15 cellular contexts compared by ENCODE assay signal in the genomic region with DNA sequence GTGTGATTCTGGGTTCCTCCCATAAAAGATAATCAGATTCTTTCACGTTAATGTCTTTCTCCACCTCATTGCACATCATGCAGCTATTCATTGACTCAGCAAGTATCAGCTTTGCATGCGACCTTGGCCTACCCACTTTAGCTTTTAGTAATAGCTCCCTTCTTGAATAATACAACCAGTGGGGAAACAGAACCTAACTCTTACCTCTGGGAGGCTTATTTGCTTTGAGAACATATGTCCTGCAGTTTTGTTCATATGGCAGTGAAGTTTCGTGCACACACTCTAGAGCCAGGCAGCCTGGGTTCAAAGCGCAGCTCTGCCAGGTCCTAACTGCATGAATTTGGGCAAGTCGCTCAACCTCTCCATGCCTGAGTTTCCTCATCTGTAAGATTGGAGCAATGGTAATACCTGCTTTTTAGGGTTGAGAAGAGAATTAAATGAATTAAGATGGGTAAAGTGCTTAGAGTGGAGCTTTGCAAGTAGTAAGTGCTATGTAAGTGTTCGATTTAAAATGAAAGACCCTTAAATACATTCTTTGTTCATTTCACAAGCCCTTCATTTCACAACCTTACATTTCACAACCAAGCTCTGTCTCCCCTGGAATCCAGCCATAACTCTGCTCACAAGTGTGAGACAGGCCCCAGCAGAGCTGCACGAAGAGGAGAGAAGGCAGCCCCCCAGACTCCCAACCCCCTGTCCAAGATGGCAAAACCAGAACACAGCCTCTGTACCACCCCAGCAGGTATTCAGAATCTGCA. TPM values are rescaled to one million over a fixed set of nuclear protein-coding genes. Genes with fewer than 3 reads are reported as not detected.
A peak's percentile ranks its signal among the peaks of the same experiment; 100 is the strongest.
DNase-seq lines count a peak whose midpoint lies in the region; ATAC-seq and TF ChIP-seq lines count a peak whose summit lies in the region.
"Had no signal": no experiment of that assay in that cellular context is flagged by ENCODE, and none has a peak within 500 bp of the region (broad histone marks: within the 10 kb centered on the region; RNA-seq: fewer than 3 reads in every experiment).

No MANE protein-coding gene starts in this region.

- DNase-seq in AG20443 (ENCODE audit: low spot score) = peak; percentile 61
- peak; percentile 73 for DNase-seq in Karpas-422
- peak; percentile 18 for DNase-seq in cerebellar cortex (ENCODE audit: low spot score)
- no peak for DNase-seq in NCI-H128 (lab: John Stamatoyannopoulos, UW; ENCODE audit: unreplicated experiment)
- DNase-seq in Right ventricle myocardium inferior (ENCODE audit: missing footprints) = no peak
- no peak for DNase-seq in H7
- DNase-seq: activated effector memory CD4-positive, alpha-beta T cell treated with anti-CD3 and anti-CD28 coated beads, Interleukin-2, amount 50 U/mL, for 16 hours; occipital lobe; SK-N-SH had no signal

- H4K20me1 ChIP-seq in Karpas-422 (ENCODE audit: insufficient read depth, low read depth, low read length) = no peaks in the 10 kb centered on the region
- H4K20me1 ChIP-seq: BLaER1 had no signal

- no peaks in the 10 kb centered on the region for H3K36me3 ChIP-seq in Karpas-422 (ENCODE audit: insufficient read depth, low read length)
- no peaks in the 10 kb centered on the region for H3K36me3 ChIP-seq in H7 (replicated peaks; ENCODE audit: control insufficient read depth, insufficient read depth, low read length)
- H3K36me3 ChIP-seq: BLaER1 had no signal

- no peak overlapping the region for H3K4me3 ChIP-seq in Karpas-422 (ENCODE audit: low read length)
- no peak overlapping the region for H3K4me3 ChIP-seq in H7 (ENCODE audit: insufficient read depth, low read depth, low read length)
- H3K4me3 ChIP-seq: BLaER1, GM12878 had no signal

- H3K79me2 ChIP-seq in Karpas-422 (ENCODE audit: low read length) = no peaks in the 10 kb centered on the region

- H3K27me3 Mint-ChIP-seq in nephron (ENCODE audit: low read depth) = peaks cover 17% of the 10 kb centered on the region

- H3K9me2 ChIP-seq in Karpas-422 (replicated peaks; ENCODE audit: insufficient read depth, low read length) = no peaks in the 10 kb centered on the region
- H3K9me2 ChIP-seq: SK-N-SH had no signal

- no peak overlapping the region for H2AFZ ChIP-seq in Karpas-422 (ENCODE audit: low read length)

- no peak for TF ChIP-seq CTCF in nephron (IDR thresholded peaks at IDR 0.05; ENCODE audit: unreplicated experiment in 3 of 3)

- H3K9me3 Mint-ChIP-seq in nephron = no peaks in the 10 kb centered on the region

- H3K27ac ChIP-seq in Karpas-422 (ENCODE audit: low read length) = no peak overlapping the region
- H3K27ac ChIP-seq: BLaER1, VCaP had no signal

- no peaks in the 10 kb centered on the region for H3K9me3 ChIP-seq in Karpas-422 (ENCODE audit: low read length)
- H3K9me3 ChIP-seq: BLaER1 had no signal

- H3K9ac ChIP-seq in Karpas-422 (ENCODE audit: low read length) = no peak overlapping the region
- H3K9ac ChIP-seq: BLaER1, SK-N-SH had no signal

- H3K4me1 ChIP-seq in Karpas-422 (ENCODE audit: low read length) = peaks cover 18% of the 10 kb centered on the region
- H3K4me1 ChIP-seq: BLaER1 had no signal

- intact Hi-C loops in Right ventricle myocardium inferior (cut with DNase I) = no loop called here

- peaks cover 14% of the 10 kb centered on the region for H3K4me1 Mint-ChIP-seq in nephron

- no peak for TF ChIP-seq POLR2A in GM18505 (IDR thresholded peaks at IDR 0.05; ENCODE audit: borderline replicate concordance, extremely low read depth, insufficient read depth, insufficient read length)

- peak overlapping the region; percentile 14 for H3K4me2 ChIP-seq in Karpas-422 (ENCODE audit: low read depth, low read length, poor library complexity, severe bottlenecking)
- H3K4me2 ChIP-seq: BLaER1, SK-N-SH had no signal

- no peak overlapping the region for H3K4me3 Mint-ChIP-seq in nephron

- peak overlapping the region in 2 of 3 experiments; percentile 35 to 52 for H3K27ac Mint-ChIP-seq in nephron

- no peaks in the 10 kb centered on the region for H3K36me3 Mint-ChIP-seq in nephron (ENCODE audit: low read depth)

- no peak for ATAC-seq in Right ventricle myocardium inferior
- no peak for ATAC-seq in GM18505 (IDR thresholded peaks at IDR 0.05; ENCODE audit: unreplicated experiment)
- ATAC-seq: GM12878 had no signal

- H3K27me3 ChIP-seq in Karpas-422 (ENCODE audit: low read length) (no peaks in the 10 kb centered on the region), H7 (ENCODE audit: control insufficient read depth, insufficient read depth, low read length) (no peaks in the 10 kb centered on the region)
- H3K27me3 ChIP-seq: BLaER1 had no signal

RNA-seq across cellular contexts. Expression of a gene that starts 29.3 kb away (rescaled TPM):
- total RNA-seq in Karpas-422 (2014; rRNA removed; shearing (Covaris generic); ENCODE audit: low replicate concordance) = 0.14 and 0.15 TPM in 2 replicates
- total RNA-seq in Right ventricle myocardium inferior = 39.3 TPM
- 0.85 and 3.1 TPM in 2 replicates for total RNA-seq in H7 (2014; rRNA removed; shearing (Covaris generic))
- total RNA-seq: dermis microvascular lymphatic vessel endothelial cell had no signal

Comparison
In these comparisons a context has a peak if more than half of its experiments do, and no peak if none do; other contexts are left out.
1. DNase-seq: peak in AG20443 (single experiment), Karpas-422 (single experiment) and cerebellar cortex (single experiment); none in NCI-H128 (single experiment), Right ventricle myocardium inferior (single experiment) and H7 (single experiment).